In the genomic region with DNA sequence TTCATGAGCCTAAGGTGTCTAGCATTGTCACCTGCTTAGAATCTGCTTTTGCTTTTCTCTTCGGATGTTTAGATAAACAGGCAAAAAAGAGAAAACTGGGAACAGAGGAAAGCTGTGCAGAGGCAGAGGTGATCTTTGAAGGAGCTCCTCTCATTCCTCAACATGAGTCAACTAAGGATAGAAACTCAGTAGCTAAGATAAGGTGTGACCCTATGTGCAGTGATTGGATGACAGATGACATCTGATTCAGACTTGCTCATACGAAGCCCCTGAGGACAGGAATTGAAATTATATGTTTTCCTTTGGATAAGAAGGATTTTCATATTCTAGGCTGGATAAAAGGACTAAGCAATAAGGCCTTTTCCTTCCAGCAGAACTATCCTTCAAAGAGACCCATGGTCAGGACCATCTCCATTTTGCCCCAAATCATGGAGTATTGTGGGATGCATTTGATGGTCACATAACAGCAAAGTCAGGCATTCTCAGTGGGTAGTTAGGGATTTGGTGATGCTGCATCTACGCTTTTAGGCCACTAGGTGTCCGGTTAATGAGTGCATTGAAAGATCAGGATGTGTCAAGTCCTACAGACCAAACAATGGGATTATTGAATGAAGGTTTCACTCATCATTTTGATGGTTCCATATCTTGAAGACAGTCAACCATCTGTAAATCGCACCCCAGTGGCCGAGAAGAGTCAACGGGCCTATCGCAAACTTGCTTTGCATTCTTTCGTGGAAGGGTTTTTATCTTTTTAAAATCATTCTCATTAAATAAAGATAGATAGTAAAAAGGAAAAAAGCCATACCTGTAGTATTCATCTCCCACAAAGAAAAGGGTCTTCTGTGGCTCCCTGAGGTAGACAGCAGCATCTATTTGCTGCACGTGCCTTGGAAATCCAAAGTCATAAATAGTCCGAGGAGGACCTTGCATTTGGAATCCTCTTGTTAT, we compare ENCODE assay signal across 9 cellular contexts. TPM values are rescaled to one million over a fixed set of nuclear protein-coding genes. Genes with fewer than 3 reads are reported as not detected.
DNase-seq lines count a peak whose midpoint lies in the region; ATAC-seq, FAIRE-seq and TF ChIP-seq lines count a peak whose summit lies in the region.
"Had no signal": no experiment of that assay in that cellular context is flagged by ENCODE, and none has a peak within 500 bp of the region (broad histone marks: within the 10 kb centered on the region; RNA-seq: fewer than 3 reads in every experiment).

No MANE protein-coding gene starts in this region.

- no peak for TF ChIP-seq POLR2A in uterus (IDR thresholded peaks at IDR 0.05)

- intact Hi-C loops in uterus (cut with DNase I; ENCODE audit: low total_unique reads): no loop called here

- DNase-seq in AML-193 (lab: John Stamatoyannopoulos, UW): peak; percentile 27 to 37
- DNase-seq in RCC 7860 (ENCODE audit: low spot score): peak; percentile 38
- DNase-seq in foreskin melanocyte: peak; percentile 61
- no peak for DNase-seq in GM19240 (ENCODE audit: insufficient read length, low spot score)
- DNase-seq in uterus: no peak
- DNase-seq in NCI-H1694 treated with DMSO at 0.1 percent for 48 hours (lab: John Stamatoyannopoulos, UW): no peak

- no peak for TF ChIP-seq CTCF in uterus (IDR thresholded peaks at IDR 0.05)

- no peak overlapping the region for H3K4me3 ChIP-seq in uterus

- H3K27ac ChIP-seq in uterus: no peak overlapping the region

- ATAC-seq in GM19025 (IDR thresholded peaks at IDR 0.05; ENCODE audit: low read depth, unreplicated experiment) (peak; percentile 43), HG02798 (IDR thresholded peaks at IDR 0.05; ENCODE audit: poor library complexity, unreplicated experiment) (no peak)

- FAIRE-seq in RCC 7860 (lab: Jason Lieb, UNC): no peak

- H3K27me3 ChIP-seq in uterus: no peaks in the 10 kb centered on the region

- H3K4me1 ChIP-seq in uterus: no peaks in the 10 kb centered on the region

- no peaks in the 10 kb centered on the region for H3K36me3 ChIP-seq in uterus

- no peaks in the 10 kb centered on the region for H3K9me3 ChIP-seq in uterus

RNA-seq across cellular contexts. Expression of gene MMP20, which starts 32.2 kb away (rescaled TPM):
- total RNA-seq in uterus: not detected
- total RNA-seq: skeletal muscle tissue had no signal

Comparison
In these comparisons a context has a peak if more than half of its experiments do, and no peak if none do; other contexts are left out.
1. DNase-seq: peak in AML-193 (2 of 2), RCC 7860 (single experiment) and foreskin melanocyte (single experiment); none in GM19240 (single experiment), uterus (0 of 2) and NCI-H1694 treated with DMSO at 0.1 percent for 48 hours (single experiment).